21 cellular contexts compared by ENCODE assay signal in genomic region chr5:132686193-132686592, GRCh38. TPM values are rescaled to one million over a fixed set of nuclear protein-coding genes. Genes with fewer than 3 reads are reported as not detected.
DNase-seq lines count a peak whose midpoint lies in the region; ATAC-seq and TF ChIP-seq lines count a peak whose summit lies in the region.
"Had no signal": no experiment of that assay in that cellular context is flagged by ENCODE, and none has a peak within 500 bp of the region (broad histone marks: within the 10 kb centered on the region; RNA-seq: fewer than 3 reads in every experiment).

No MANE protein-coding gene starts in this region.

- no peaks in the 10 kb centered on the region for H3K27me3 ChIP-seq in GM23248 (replicated peaks; ENCODE audit: insufficient read depth)
- H3K27me3 ChIP-seq: BE2C had no signal

- no peak for ATAC-seq in activated naive CD8-positive, alpha-beta T cell treated with anti-CD3 and anti-CD28 coated beads, Interleukin-2, amount 10 ng/mL, durations not matched to agents 7 days and 5 days (ENCODE audit: low read depth)
- no peak for ATAC-seq in HG03432 (IDR thresholded peaks at IDR 0.05; ENCODE audit: unreplicated experiment)
- ATAC-seq: HCT116, HepG2 had no signal

- no peaks in the 10 kb centered on the region for H3K9me3 ChIP-seq in GM23248 (ENCODE audit: low read depth)
- H3K9me3 ChIP-seq: BE2C had no signal

- TF ChIP-seq CTCF in nephron progenitor cell (IDR thresholded peaks at IDR 0.05) = no peak

- H3K4me3 ChIP-seq in GM23248 = no peak overlapping the region

- peak overlapping the region; percentile 22 for H3K27ac Mint-ChIP-seq in activated naive CD8-positive, alpha-beta T cell treated with anti-CD3 and anti-CD28 coated beads, Interleukin-2, amount 10 ng/mL, durations not matched to agents 7 days and 5 days
- no peak overlapping the region for H3K27ac Mint-ChIP-seq in activated naive CD8-positive, alpha-beta T cell treated with anti-CD3 and anti-CD28 coated beads for 36 hours
- H3K27ac Mint-ChIP-seq in activated T-helper 1 cell treated with anti-CD3 and anti-CD28 coated beads, Interleukin-12 subunit alpha, Interleukin-12 subunit beta, Interleukin-2, Interleukin-4 antibody, amounts not matched to agents 30 ng/mL and 10 ng/mL and 1 ng/mL, durations not matched to agents 14 hours and 24 hours and 36 hours = peak overlapping the region; percentile 42
- H3K27ac Mint-ChIP-seq in nephron progenitor cell = peak overlapping the region; percentile 78
- H3K27ac Mint-ChIP-seq: IgD-negative memory B cell had no signal

- no peaks in the 10 kb centered on the region for H3K79me2 ChIP-seq in GM23248 (ENCODE audit: insufficient read depth)

- no peak for DNase-seq in activated naive CD8-positive, alpha-beta T cell treated with anti-CD3 and anti-CD28 coated beads, Interleukin-2, amount 10 ng/mL, durations not matched to agents 7 days and 5 days
- no peak for DNase-seq in activated naive CD8-positive, alpha-beta T cell treated with anti-CD3 and anti-CD28 coated beads for 36 hours
- no peak for DNase-seq in activated T-helper 1 cell treated with anti-CD3 and anti-CD28 coated beads, Interleukin-12 subunit alpha, Interleukin-12 subunit beta, Interleukin-2, Interleukin-4 antibody, amounts not matched to agents 30 ng/mL and 10 ng/mL and 1 ng/mL, durations not matched to agents 14 hours and 24 hours and 36 hours (ENCODE audit: low spot score)
- DNase-seq in nephron progenitor cell = no peak
- no peak for DNase-seq in mesenteric fat pad (ENCODE audit: low spot score)
- DNase-seq in GM23248 = no peak
- DNase-seq: ACHN; BE2C; C1 segment of cervical spinal cord; CD4-positive, CD25-positive, alpha-beta regulatory T cell; CD8-positive, alpha-beta memory T cell; COR-L47; DMS 273 treated with DMSO at 0.1 percent for 48 hours; DMS53; DND-41; GOT3; H7 had no signal

- no peaks in the 10 kb centered on the region for H3K36me3 ChIP-seq in GM23248 (ENCODE audit: low read depth)
- H3K36me3 ChIP-seq: BE2C had no signal

- H3K9me2 ChIP-seq in GM23248 (ENCODE audit: insufficient read depth) = no peaks in the 10 kb centered on the region

- H3K27ac ChIP-seq in GM23248 = no peak overlapping the region

- no peak overlapping the region for H3K4me3 Mint-ChIP-seq in activated naive CD8-positive, alpha-beta T cell treated with anti-CD3 and anti-CD28 coated beads, Interleukin-2, amount 10 ng/mL, durations not matched to agents 7 days and 5 days
- no peak overlapping the region for H3K4me3 Mint-ChIP-seq in activated naive CD8-positive, alpha-beta T cell treated with anti-CD3 and anti-CD28 coated beads for 36 hours
- no peak overlapping the region for H3K4me3 Mint-ChIP-seq in activated T-helper 1 cell treated with anti-CD3 and anti-CD28 coated beads, Interleukin-12 subunit alpha, Interleukin-12 subunit beta, Interleukin-2, Interleukin-4 antibody, amounts not matched to agents 30 ng/mL and 10 ng/mL and 1 ng/mL, durations not matched to agents 14 hours and 24 hours and 36 hours
- no peak overlapping the region for H3K4me3 Mint-ChIP-seq in nephron progenitor cell
- H3K4me3 Mint-ChIP-seq: CD4-positive, CD25-positive, alpha-beta regulatory T cell; IgD-negative memory B cell had no signal

- POLR2A ChIA-PET in activated naive CD8-positive, alpha-beta T cell treated with anti-CD3 and anti-CD28 coated beads, Interleukin-2, amount 10 ng/mL, durations not matched to agents 7 days and 5 days (lab: Charles Lee) = interaction anchor here (0.5 to 5.6 kb wide), 4 partner anchors 11 to 314 kb away, joined by 3 to 30 read pairs (median 8); partner anchors contain the start of genes IL4 and KIF3A

- peaks cover 14% of the 10 kb centered on the region for H3K36me3 Mint-ChIP-seq in activated naive CD8-positive, alpha-beta T cell treated with anti-CD3 and anti-CD28 coated beads, Interleukin-2, amount 10 ng/mL, durations not matched to agents 7 days and 5 days
- H3K36me3 Mint-ChIP-seq in activated naive CD8-positive, alpha-beta T cell treated with anti-CD3 and anti-CD28 coated beads for 36 hours = peaks cover 7% of the 10 kb centered on the region
- H3K36me3 Mint-ChIP-seq in activated T-helper 1 cell treated with anti-CD3 and anti-CD28 coated beads, Interleukin-12 subunit alpha, Interleukin-12 subunit beta, Interleukin-2, Interleukin-4 antibody, amounts not matched to agents 30 ng/mL and 10 ng/mL and 1 ng/mL, durations not matched to agents 14 hours and 24 hours and 36 hours (ENCODE audit: low read depth) = peaks cover 18% of the 10 kb centered on the region
- peaks cover 5% of the 10 kb centered on the region for H3K36me3 Mint-ChIP-seq in nephron progenitor cell (ENCODE audit: low read depth)

- peaks cover 3% of the 10 kb centered on the region; the same call in 1 of the 2 replicates for H3F3A ChIP-seq in GM23248 (ENCODE audit: insufficient read depth)

- peaks cover 17% of the 10 kb centered on the region for H3K4me1 ChIP-seq in GM23248 (ENCODE audit: insufficient read depth)
- H3K4me1 ChIP-seq: BE2C had no signal

- H3K9ac ChIP-seq in GM23248 = no peak overlapping the region

- in situ Hi-C loops in GM23248 (cut with MboI) = no loop called here

- intact Hi-C loops in activated T-helper 1 cell treated with anti-CD3 and anti-CD28 coated beads, Interleukin-12 subunit alpha, Interleukin-12 subunit beta, Interleukin-2, Interleukin-4 antibody, amounts not matched to agents 30 ng/mL and 10 ng/mL and 1 ng/mL, durations not matched to agents 14 hours and 24 hours and 36 hours (cut with micrococcal nuclease) = no loop called here

- no peak overlapping the region for H2AFZ ChIP-seq in GM23248

- H3K9me3 Mint-ChIP-seq in activated naive CD8-positive, alpha-beta T cell treated with anti-CD3 and anti-CD28 coated beads, Interleukin-2, amount 10 ng/mL, durations not matched to agents 7 days and 5 days = no peaks in the 10 kb centered on the region
- no peaks in the 10 kb centered on the region for H3K9me3 Mint-ChIP-seq in activated naive CD8-positive, alpha-beta T cell treated with anti-CD3 and anti-CD28 coated beads for 36 hours
- H3K9me3 Mint-ChIP-seq in activated T-helper 1 cell treated with anti-CD3 and anti-CD28 coated beads, Interleukin-12 subunit alpha, Interleukin-12 subunit beta, Interleukin-2, Interleukin-4 antibody, amounts not matched to agents 30 ng/mL and 10 ng/mL and 1 ng/mL, durations not matched to agents 14 hours and 24 hours and 36 hours = no peaks in the 10 kb centered on the region
- H3K9me3 Mint-ChIP-seq in nephron progenitor cell = no peaks in the 10 kb centered on the region
- H3K9me3 Mint-ChIP-seq: CD4-positive, CD25-positive, alpha-beta regulatory T cell; CD8-positive, alpha-beta memory T cell; IgD-negative memory B cell had no signal

- no peaks in the 10 kb centered on the region for H4K20me1 ChIP-seq in GM23248 (ENCODE audit: insufficient read depth)

- peaks cover 37% of the 10 kb centered on the region for H3K4me1 Mint-ChIP-seq in activated naive CD8-positive, alpha-beta T cell treated with anti-CD3 and anti-CD28 coated beads, Interleukin-2, amount 10 ng/mL, durations not matched to agents 7 days and 5 days
- H3K4me1 Mint-ChIP-seq in activated naive CD8-positive, alpha-beta T cell treated with anti-CD3 and anti-CD28 coated beads for 36 hours = peaks cover 35% of the 10 kb centered on the region
- peaks cover 34% of the 10 kb centered on the region for H3K4me1 Mint-ChIP-seq in activated T-helper 1 cell treated with anti-CD3 and anti-CD28 coated beads, Interleukin-12 subunit alpha, Interleukin-12 subunit beta, Interleukin-2, Interleukin-4 antibody, amounts not matched to agents 30 ng/mL and 10 ng/mL and 1 ng/mL, durations not matched to agents 14 hours and 24 hours and 36 hours (ENCODE audit: low read depth)
- peaks cover 8% of the 10 kb centered on the region for H3K4me1 Mint-ChIP-seq in nephron progenitor cell

- H3K27me3 Mint-ChIP-seq in activated naive CD8-positive, alpha-beta T cell treated with anti-CD3 and anti-CD28 coated beads, Interleukin-2, amount 10 ng/mL, durations not matched to agents 7 days and 5 days = no peaks in the 10 kb centered on the region
- H3K27me3 Mint-ChIP-seq in activated naive CD8-positive, alpha-beta T cell treated with anti-CD3 and anti-CD28 coated beads for 36 hours = no peaks in the 10 kb centered on the region
- no peaks in the 10 kb centered on the region for H3K27me3 Mint-ChIP-seq in activated T-helper 1 cell treated with anti-CD3 and anti-CD28 coated beads, Interleukin-12 subunit alpha, Interleukin-12 subunit beta, Interleukin-2, Interleukin-4 antibody, amounts not matched to agents 30 ng/mL and 10 ng/mL and 1 ng/mL, durations not matched to agents 14 hours and 24 hours and 36 hours (ENCODE audit: insufficient read depth)
- H3K27me3 Mint-ChIP-seq in nephron progenitor cell (ENCODE audit: low read depth, poor library complexity) = peaks cover 11% of the 10 kb centered on the region
- H3K27me3 Mint-ChIP-seq: CD8-positive, alpha-beta memory T cell; IgD-negative memory B cell had no signal

- WGBS in GM23248 (ENCODE audit: low coverage in 1 of 2, low lambda C conversion rate in 2 of 2, missing lambda C conversion rate in 2 of 2), 2 experiments = 99 to 100% methylated on average over 3 of the region's 3 CpGs

- H3K4me2 ChIP-seq in GM23248 (ENCODE audit: unreplicated experiment) = no peak overlapping the region

RNA-seq across cellular contexts. Expression of gene IL4, which starts 12.4 kb away (rescaled TPM):
- 1 to 10 TPM in 1 of 2 experiments, not detected in 1; 1.8 TPM for total RNA-seq in activated naive CD8-positive, alpha-beta T cell treated with anti-CD3 and anti-CD28 coated beads, Interleukin-2, amount 10 ng/mL, durations not matched to agents 7 days and 5 days
- total RNA-seq in activated naive CD8-positive, alpha-beta T cell treated with anti-CD3 and anti-CD28 coated beads for 36 hours = not detected
- 56.9 and 57.1 TPM in 2 replicates for total RNA-seq in activated T-helper 1 cell treated with anti-CD3 and anti-CD28 coated beads, Interleukin-12 subunit alpha, Interleukin-12 subunit beta, Interleukin-2, Interleukin-4 antibody, amounts not matched to agents 30 ng/mL and 10 ng/mL and 1 ng/mL, durations not matched to agents 14 hours and 24 hours and 36 hours
- total RNA-seq in mesenteric fat pad = not detected
- total RNA-seq in GM23248 (2014; rRNA removed; shearing (Covaris generic)) = not detected in 2 replicates
- polyA plus RNA-seq in GM23248 (2016; fragmentation: Nextera tagmentation; extraction: Ambion mirVana) = 0.34 TPM in 1 of 2 replicates, not detected in the other
- total RNA-seq: H7, HepG2 had no signal
- polyA plus RNA-seq: CD8-positive, alpha-beta memory T cell; HepG2; IgD-negative memory B cell had no signal

RNA-seq across cellular contexts. Expression of gene IL13, which starts 28.2 kb away (rescaled TPM):
- under 1 TPM; 0.30 to 0.37 TPM for total RNA-seq in activated naive CD8-positive, alpha-beta T cell treated with anti-CD3 and anti-CD28 coated beads, Interleukin-2, amount 10 ng/mL, durations not matched to agents 7 days and 5 days
- total RNA-seq in activated naive CD8-positive, alpha-beta T cell treated with anti-CD3 and anti-CD28 coated beads for 36 hours = under 1 TPM; 0.44 to 0.72 TPM
- total RNA-seq in activated T-helper 1 cell treated with anti-CD3 and anti-CD28 coated beads, Interleukin-12 subunit alpha, Interleukin-12 subunit beta, Interleukin-2, Interleukin-4 antibody, amounts not matched to agents 30 ng/mL and 10 ng/mL and 1 ng/mL, durations not matched to agents 14 hours and 24 hours and 36 hours = 294 and 308 TPM in 2 replicates
- not detected for total RNA-seq in mesenteric fat pad
- total RNA-seq in GM23248 (2014; rRNA removed; shearing (Covaris generic)) = not detected in 2 replicates
- not detected in 2 replicates for polyA plus RNA-seq in GM23248 (2016; fragmentation: Nextera tagmentation; extraction: Ambion mirVana)
- total RNA-seq: H7, HepG2 had no signal
- polyA plus RNA-seq: CD4-positive, CD25-positive, alpha-beta regulatory T cell; CD8-positive, alpha-beta memory T cell; IgD-negative memory B cell had no signal

RNA-seq across cellular contexts. Expression of gene KIF3A, which starts 51.2 kb away (rescaled TPM):
- 10 to 100 TPM; 16.8 to 19.3 TPM for total RNA-seq in activated naive CD8-positive, alpha-beta T cell treated with anti-CD3 and anti-CD28 coated beads, Interleukin-2, amount 10 ng/mL, durations not matched to agents 7 days and 5 days
- total RNA-seq in activated naive CD8-positive, alpha-beta T cell treated with anti-CD3 and anti-CD28 coated beads for 36 hours = 10 to 100 TPM; 10.7 to 11.1 TPM
- 58.5 and 66.9 TPM in 2 replicates for total RNA-seq in activated T-helper 1 cell treated with anti-CD3 and anti-CD28 coated beads, Interleukin-12 subunit alpha, Interleukin-12 subunit beta, Interleukin-2, Interleukin-4 antibody, amounts not matched to agents 30 ng/mL and 10 ng/mL and 1 ng/mL, durations not matched to agents 14 hours and 24 hours and 36 hours
- total RNA-seq in mesenteric fat pad = 5.2 TPM
- total RNA-seq in GM23248 (2014; rRNA removed; shearing (Covaris generic)) = 6.8 TPM in 2 replicates
- 13.9 and 18.8 TPM in 2 replicates for polyA plus RNA-seq in GM23248 (2016; fragmentation: Nextera tagmentation; extraction: Ambion mirVana)

Comparison
In these comparisons a context has a peak if more than half of its experiments do, and no peak if none do; other contexts are left out.
1. RNA of gene IL4, which starts 12.4 kb away (total RNA-seq): 56.9 to 57.1 TPM in activated T-helper 1 cell treated with anti-CD3 and anti-CD28 coated beads, Interleukin-12 subunit alpha, Interleukin-12 subunit beta, Interleukin-2, Interleukin-4 antibody, amounts not matched to agents 30 ng/mL and 10 ng/mL and 1 ng/mL, durations not matched to agents 14 hours and 24 hours and 36 hours; 1.8 TPM in activated naive CD8-positive, alpha-beta T cell treated with anti-CD3 and anti-CD28 coated beads, Interleukin-2, amount 10 ng/mL, durations not matched to agents 7 days and 5 days, not detected in activated naive CD8-positive, alpha-beta T cell treated with anti-CD3 and anti-CD28 coated beads for 36 hours, not detected in mesenteric fat pad (single experiment) and not detected in GM23248; every median in the first group is over 10 times any median in the second.
2. RNA of gene IL13, which starts 28.2 kb away (total RNA-seq): 294 to 308 TPM in activated T-helper 1 cell treated with anti-CD3 and anti-CD28 coated beads, Interleukin-12 subunit alpha, Interleukin-12 subunit beta, Interleukin-2, Interleukin-4 antibody, amounts not matched to agents 30 ng/mL and 10 ng/mL and 1 ng/mL, durations not matched to agents 14 hours and 24 hours and 36 hours; 0.44 to 0.72 TPM in activated naive CD8-positive, alpha-beta T cell treated with anti-CD3 and anti-CD28 coated beads for 36 hours, 0.30 to 0.37 TPM in activated naive CD8-positive, alpha-beta T cell treated with anti-CD3 and anti-CD28 coated beads, Interleukin-2, amount 10 ng/mL, durations not matched to agents 7 days and 5 days, not detected in mesenteric fat pad (single experiment) and not detected in GM23248; every median in the first group is over 100 times any median in the second.